ENCODE assay signal across 17 cellular contexts in genomic region chr11:46079662-46080061, GRCh38. TPM values are rescaled to one million over a fixed set of nuclear protein-coding genes. Genes with fewer than 3 reads are reported as not detected.
A peak's percentile ranks its signal among the peaks of the same experiment; 100 is the strongest.
DNase-seq lines count a peak whose midpoint lies in the region; ATAC-seq and TF ChIP-seq lines count a peak whose summit lies in the region.
"Had no signal": no experiment of that assay in that cellular context is flagged by ENCODE, and none has a peak within 500 bp of the region (broad histone marks: within the 10 kb centered on the region; RNA-seq: fewer than 3 reads in every experiment).

No MANE protein-coding gene starts in this region.

- ATAC-seq in GM23338: no peak
- ATAC-seq in activated T-helper 17 cell treated with anti-CD3 and anti-CD28 coated beads, Interleukin-2, amount 50 U/mL, for 72 hours (replicated peaks): no peak
- ATAC-seq in activated CD4-positive, alpha-beta T cell treated with anti-CD3 and anti-CD28 coated beads for 36 hours: no peak
- ATAC-seq: CD8-positive, alpha-beta T cell; HCT116 had no signal

- intact Hi-C loops in activated CD4-positive, alpha-beta T cell treated with anti-CD3 and anti-CD28 coated beads for 36 hours (cut with DNase I, micrococcal nuclease): no loop called here

- H3K9ac ChIP-seq in neural progenitor cell: no peak overlapping the region

- H3K36me3 ChIP-seq in GM23338 (ENCODE audit: insufficient read depth) (no peaks in the 10 kb centered on the region), HEK293 (ENCODE audit: control insufficient read depth in 2 of 2, insufficient read depth in 1 of 2, low read length in 2 of 2) (peaks cover 0 to 8% of the 10 kb centered on the region in 2 experiments; a peak in 1 of 3 replicates), neural progenitor cell (peaks cover 11% of the 10 kb centered on the region)

- H3K27me3 ChIP-seq in GM23338 (ENCODE audit: insufficient read depth) (no peaks in the 10 kb centered on the region), neural progenitor cell (no peaks in the 10 kb centered on the region)

- H3K36me3 Mint-ChIP-seq in GM23338 (ENCODE audit: low read depth): 0 out of 3 replicates have a peak, but pooled peaks cover 2% of the 10 kb centered on the region
- peaks cover 87% of the 10 kb centered on the region for H3K36me3 Mint-ChIP-seq in activated T-helper 17 cell treated with anti-CD3 and anti-CD28 coated beads, Interleukin-2, amount 50 U/mL, for 72 hours (ENCODE audit: low read depth)
- H3K36me3 Mint-ChIP-seq in neural progenitor cell: peaks cover 15% of the 10 kb centered on the region
- peaks cover 28% of the 10 kb centered on the region for H3K36me3 Mint-ChIP-seq in mesothelial cell of epicardium
- peaks cover 23% of the 10 kb centered on the region for H3K36me3 Mint-ChIP-seq in activated CD4-positive, alpha-beta T cell treated with anti-CD3 and anti-CD28 coated beads for 36 hours (ENCODE audit: low read depth)

- H3K4me3 ChIP-seq in GM23338 (no peak overlapping the region), HEK293 (ENCODE audit: low read depth, low read length) (no peak overlapping the region), neural progenitor cell (no peak overlapping the region)

- no peak overlapping the region for H2AFZ ChIP-seq in GM23338
- no peak overlapping the region for H2AFZ ChIP-seq in neural progenitor cell (replicated peaks)

- H3K79me2 ChIP-seq in GM23338 (replicated peaks; ENCODE audit: insufficient read depth) (no peaks in the 10 kb centered on the region), neural progenitor cell (ENCODE audit: low read depth) (no peaks in the 10 kb centered on the region)

- DNase-seq in GM23338 (ENCODE audit: low spot score) (no peak), neural progenitor cell (ENCODE audit: low spot score) (no peak), mesothelial cell of epicardium (ENCODE audit: low spot score in 2 of 2, unreplicated experiment in 2 of 2) (no peak), superior temporal gyrus (ENCODE audit: extremely low spot score) (no peak)
- no peak for DNase-seq in activated CD4-positive, alpha-beta T cell treated with anti-CD3 and anti-CD28 coated beads for 36 hours
- DNase-seq: C1 segment of cervical spinal cord; Caco-2; CD4-positive, CD25-positive, alpha-beta regulatory T cell; CD8-positive, alpha-beta T cell; DMS79; EL; GDM1; H9; HFFc6 had no signal

- no peak overlapping the region for H3K4me3 Mint-ChIP-seq in GM23338
- no peak overlapping the region for H3K4me3 Mint-ChIP-seq in activated T-helper 17 cell treated with anti-CD3 and anti-CD28 coated beads, Interleukin-2, amount 50 U/mL, for 72 hours
- no peak overlapping the region for H3K4me3 Mint-ChIP-seq in neural progenitor cell
- no peak overlapping the region for H3K4me3 Mint-ChIP-seq in mesothelial cell of epicardium
- H3K4me3 Mint-ChIP-seq in activated CD4-positive, alpha-beta T cell treated with anti-CD3 and anti-CD28 coated beads for 36 hours: no peak overlapping the region
- H3K4me3 Mint-ChIP-seq: CD4-positive, CD25-positive, alpha-beta regulatory T cell; CD8-positive, alpha-beta T cell; H9; HFFc6 had no signal

- H3K4me1 Mint-ChIP-seq in GM23338 (peaks cover 30% of the 10 kb centered on the region), neural progenitor cell (peaks cover 7% of the 10 kb centered on the region), mesothelial cell of epicardium (no peaks in the 10 kb centered on the region)
- H3K4me1 Mint-ChIP-seq in activated T-helper 17 cell treated with anti-CD3 and anti-CD28 coated beads, Interleukin-2, amount 50 U/mL, for 72 hours: peaks cover 11% of the 10 kb centered on the region
- peaks cover 7% of the 10 kb centered on the region for H3K4me1 Mint-ChIP-seq in activated CD4-positive, alpha-beta T cell treated with anti-CD3 and anti-CD28 coated beads for 36 hours

- peak overlapping the region; percentile 4; the same call in 1 of the 2 replicates for H3K27ac Mint-ChIP-seq in GM23338
- H3K27ac Mint-ChIP-seq in activated T-helper 17 cell treated with anti-CD3 and anti-CD28 coated beads, Interleukin-2, amount 50 U/mL, for 72 hours: peak overlapping the region; percentile 11
- H3K27ac Mint-ChIP-seq in neural progenitor cell: no peak overlapping the region
- no peak overlapping the region for H3K27ac Mint-ChIP-seq in mesothelial cell of epicardium
- H3K27ac Mint-ChIP-seq in activated CD4-positive, alpha-beta T cell treated with anti-CD3 and anti-CD28 coated beads for 36 hours: no peak overlapping the region
- H3K27ac Mint-ChIP-seq: CD4-positive, CD25-positive, alpha-beta regulatory T cell; CD8-positive, alpha-beta T cell; HFFc6 had no signal

- H3K4me1 ChIP-seq in GM23338 (ENCODE audit: insufficient read depth) (peaks cover 14% of the 10 kb centered on the region; the same call in 1 of the 2 replicates), HEK293 (ENCODE audit: control insufficient read depth, insufficient read depth, low read length) (peaks cover 5% of the 10 kb centered on the region; the same call in 1 of the 2 replicates), neural progenitor cell (peaks cover 12% of the 10 kb centered on the region)
- H3K4me1 ChIP-seq: Caco-2 had no signal

- H3K27ac ChIP-seq in GM23338 (ENCODE audit: low read depth): 0 out of 2 replicates have a peak overlapping the region, but pooled peaks have one; percentile 2
- H3K27ac ChIP-seq in HEK293 (ENCODE audit: extremely low read depth, low read depth, low read length): no peak overlapping the region
- H3K27ac ChIP-seq in neural progenitor cell: peak overlapping the region; percentile 56

- H3K9me3 Mint-ChIP-seq in GM23338: no peaks in the 10 kb centered on the region
- no peaks in the 10 kb centered on the region for H3K9me3 Mint-ChIP-seq in activated T-helper 17 cell treated with anti-CD3 and anti-CD28 coated beads, Interleukin-2, amount 50 U/mL, for 72 hours
- no peaks in the 10 kb centered on the region for H3K9me3 Mint-ChIP-seq in neural progenitor cell
- no peaks in the 10 kb centered on the region for H3K9me3 Mint-ChIP-seq in mesothelial cell of epicardium
- no peaks in the 10 kb centered on the region for H3K9me3 Mint-ChIP-seq in activated CD4-positive, alpha-beta T cell treated with anti-CD3 and anti-CD28 coated beads for 36 hours (ENCODE audit: low read depth)
- H3K9me3 Mint-ChIP-seq: CD4-positive, CD25-positive, alpha-beta regulatory T cell; CD8-positive, alpha-beta T cell; H9; HFFc6 had no signal

- CTCF ChIA-PET in HEK293 (lab: Yijun Ruan, JAX): interaction anchor here (1.2 to 1.4 kb wide), 2 partner anchors 25 to 237 kb away, joined by 4 to 5 read pairs; no protein-coding TSS in a partner anchor
- CTCF ChIA-PET in activated CD4-positive, alpha-beta T cell treated with anti-CD3 and anti-CD28 coated beads for 36 hours (lab: Charles Lee): interaction anchor here (0.6 to 1.6 kb wide), 4 partner anchors 15 to 124 kb away, joined by 3 to 5 read pairs (median 3); no protein-coding TSS in a partner anchor

- no peaks in the 10 kb centered on the region for H3F3A ChIP-seq in GM23338 (replicated peaks; ENCODE audit: low read depth)
- peaks cover 14% of the 10 kb centered on the region for H3F3A ChIP-seq in neural progenitor cell (ENCODE audit: low read depth)

- H3K9me3 ChIP-seq in HEK293 (ENCODE audit: control insufficient read depth, insufficient read depth, low read depth, low read length) (no peaks in the 10 kb centered on the region), neural progenitor cell (ENCODE audit: low read depth) (no peaks in the 10 kb centered on the region)
- H3K9me3 ChIP-seq: Caco-2 had no signal

- TF ChIP-seq CTCF in GM23338 (conservative IDR thresholded peaks at IDR 0.05; ENCODE audit: low read depth in 2 of 2): no peak
- TF ChIP-seq CTCF in HEK293 (tag by site-specific recombination; IDR thresholded peaks at IDR 0.05): no peak
- TF ChIP-seq CTCF in neural progenitor cell (IDR thresholded peaks at IDR 0.05): no peak
- TF ChIP-seq CTCF in mesothelial cell of epicardium (IDR thresholded peaks at IDR 0.05; ENCODE audit: unreplicated experiment): no peak

- no peaks in the 10 kb centered on the region for H3K9me2 ChIP-seq in GM23338 (ENCODE audit: insufficient read depth)

- POLR2A ChIA-PET in HEK293 (lab: Yijun Ruan, JAX): no interaction called here
- POLR2A ChIA-PET in activated CD4-positive, alpha-beta T cell treated with anti-CD3 and anti-CD28 coated beads for 36 hours (lab: Charles Lee): no interaction called here

- H3K27me3 Mint-ChIP-seq in GM23338 (ENCODE audit: insufficient read depth, low read depth, poor library complexity) (no peaks in the 10 kb centered on the region), neural progenitor cell (ENCODE audit: insufficient read depth, low read depth) (no peaks in the 10 kb centered on the region), mesothelial cell of epicardium (ENCODE audit: low read depth) (no peaks in the 10 kb centered on the region)
- no peaks in the 10 kb centered on the region for H3K27me3 Mint-ChIP-seq in activated T-helper 17 cell treated with anti-CD3 and anti-CD28 coated beads, Interleukin-2, amount 50 U/mL, for 72 hours
- H3K27me3 Mint-ChIP-seq in activated CD4-positive, alpha-beta T cell treated with anti-CD3 and anti-CD28 coated beads for 36 hours: no peaks in the 10 kb centered on the region
- H3K27me3 Mint-ChIP-seq: CD4-positive, CD25-positive, alpha-beta regulatory T cell had no signal

- H4K20me1 ChIP-seq in GM23338 (replicated peaks; ENCODE audit: insufficient read depth) (no peaks in the 10 kb centered on the region), neural progenitor cell (ENCODE audit: low read depth) (peaks cover 13% of the 10 kb centered on the region)

- H3K4me2 ChIP-seq in GM23338 (no peak overlapping the region), neural progenitor cell (no peak overlapping the region)

TF ChIP-seq in HEK293, 187 proteins besides CTCF, POLR2A, EP300 and RAD21:
- peak; percentile 99 for TF ChIP-seq PRDM1 (tag by site-specific recombination; IDR thresholded peaks at IDR 0.05)
- TF ChIP-seq, protein P1, sequence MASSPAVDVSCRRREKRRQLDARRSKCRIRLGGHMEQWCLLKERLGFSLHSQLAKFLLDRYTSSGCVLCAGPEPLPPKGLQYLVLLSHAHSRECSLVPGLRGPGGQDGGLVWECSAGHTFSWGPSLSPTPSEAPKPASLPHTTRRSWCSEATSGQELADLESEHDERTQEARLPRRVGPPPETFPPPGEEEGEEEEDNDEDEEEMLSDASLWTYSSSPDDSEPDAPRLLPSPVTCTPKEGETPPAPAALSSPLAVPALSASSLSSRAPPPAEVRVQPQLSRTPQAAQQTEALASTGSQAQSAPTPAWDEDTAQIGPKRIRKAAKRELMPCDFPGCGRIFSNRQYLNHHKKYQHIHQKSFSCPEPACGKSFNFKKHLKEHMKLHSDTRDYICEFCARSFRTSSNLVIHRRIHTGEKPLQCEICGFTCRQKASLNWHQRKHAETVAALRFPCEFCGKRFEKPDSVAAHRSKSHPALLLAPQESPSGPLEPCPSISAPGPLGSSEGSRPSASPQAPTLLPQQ (tag by site-specific recombination; IDR thresholded peaks at IDR 0.05): no peak
TF ChIP-seq in HEK293: peak in this region for 1.

RNA-seq across cellular contexts. Expression of gene PHF21A, which starts 41.6 kb away (rescaled TPM):
- 14.2 and 23.6 TPM in 2 replicates for total RNA-seq in GM23338 (2014; rRNA removed; shearing (Covaris generic))
- polyA plus RNA-seq in GM23338 (2016; fragmentation: Nextera tagmentation; extraction: Ambion mirVana): 18.7 and 21.7 TPM in 2 replicates
- total RNA-seq in activated T-helper 17 cell treated with anti-CD3 and anti-CD28 coated beads, Interleukin-2, amount 50 U/mL, for 72 hours: 10 to 100 TPM; 33.5 to 91.7 TPM
- total RNA-seq in neural progenitor cell (ENCODE audit: low replicate concordance) (33.9 and 49.6 TPM in 2 replicates), mesothelial cell of epicardium (102 to 110 TPM (median 106 TPM) in 3 replicates)
- 10 to 100 TPM; 42.6 to 61.8 TPM for total RNA-seq in activated CD4-positive, alpha-beta T cell treated with anti-CD3 and anti-CD28 coated beads for 36 hours

Comparison
In these comparisons a context has a peak if more than half of its experiments do, and no peak if none do; other contexts are left out.
1. H3K27ac Mint-ChIP-seq: peak in GM23338 (single experiment) and activated T-helper 17 cell treated with anti-CD3 and anti-CD28 coated beads, Interleukin-2, amount 50 U/mL, for 72 hours (single experiment); none in neural progenitor cell (single experiment), mesothelial cell of epicardium (single experiment) and activated CD4-positive, alpha-beta T cell treated with anti-CD3 and anti-CD28 coated beads for 36 hours (single experiment).